In genomic region chr6:129620234-129620610, GRCh38 we compare ENCODE assay signal across 34 cellular contexts.
"Had no signal": no experiment of that assay in that cellular context is flagged by ENCODE, and none has a peak within 500 bp of the region (broad histone marks: within the 10 kb centered on the region; RNA-seq: fewer than 3 reads in every experiment).

No MANE protein-coding gene starts in this region.

- H3K4me3 ChIP-seq: ascending aorta, cardiac muscle cell had no signal

- H3K4me1 Mint-ChIP-seq: activated B cell treated with CpG ODN at 0.5 μM for 24 hours; activated naive CD8-positive, alpha-beta T cell treated with anti-CD3 and anti-CD28 coated beads for 36 hours had no signal

- H3K4me3 Mint-ChIP-seq: activated B cell treated with CpG ODN at 0.5 μM for 24 hours; activated CD4-positive, alpha-beta memory T cell treated with anti-CD3 and anti-CD28 coated beads for 36 hours; activated CD4-positive, alpha-beta T cell treated with anti-CD3 and anti-CD28 coated beads, Interleukin-2, amount 10 ng/mL, durations not matched to agents 24 days and 14 days; activated CD8-positive, alpha-beta T cell treated with anti-CD3 and anti-CD28 coated beads for 36 hours; activated naive CD4-positive, alpha-beta T cell treated with anti-CD3 and anti-CD28 coated beads for 36 hours; activated naive CD8-positive, alpha-beta T cell treated with anti-CD3 and anti-CD28 coated beads for 36 hours; activated T-cell treated with anti-CD3 and anti-CD28 coated beads, Interleukin-2, amount 50 U/mL, for 4 hours; activated T-cell treated with anti-CD3 and anti-CD28 coated beads, Interleukin-2, amount 50 U/mL, for 72 hours; activated T-helper 1 cell treated with anti-CD3 and anti-CD28 coated beads, Interleukin-12 subunit alpha, Interleukin-12 subunit beta, Interleukin-2, Interleukin-4 antibody, amounts not matched to agents 30 ng/mL and 10 ng/mL and 1 ng/mL, durations not matched to agents 14 hours and 24 hours and 36 hours; activated T-helper 17 cell treated with anti-CD3 and anti-CD28 coated beads, Interleukin-2, amount 50 U/mL, for 72 hours; brain; T-helper 1 cell treated with Interleukin-12 subunit alpha and Interleukin-12 subunit beta and Interleukin-4 antibody, amounts not matched to agents 30 μg/mL and 1 μg/mL, for 36 hours had no signal

- H3K36me3 ChIP-seq: ascending aorta, cardiac muscle cell had no signal

- DNase-seq: activated B cell treated with CpG ODN at 0.5 μM for 24 hours; activated CD4-positive, alpha-beta memory T cell treated with anti-CD3 and anti-CD28 coated beads for 36 hours; activated CD4-positive, alpha-beta T cell treated with anti-CD3 and anti-CD28 coated beads for 4 hours; activated CD4-positive, alpha-beta T cell treated with anti-CD3 and anti-CD28 coated beads, Interleukin-2, amount 10 ng/mL, durations not matched to agents 24 days and 14 days; activated CD4-positive, alpha-beta T cell treated with anti-CD3 and anti-CD28 coated beads, Interleukin-2, amount 50 U/mL, for 1 hour; activated CD4-positive, alpha-beta T cell treated with anti-CD3 and anti-CD28 coated beads, Interleukin-2, amount 50 U/mL, for 4 hours; activated CD4-positive, CD25-positive, alpha-beta regulatory T cell treated with anti-CD3 and anti-CD28 coated beads, Interleukin-2, amount 50 U/mL, for 72 hours; activated CD8-positive, alpha-beta memory T cell treated with anti-CD3 and anti-CD28 coated beads, Interleukin-2, amount 50 U/mL, for 4 hours; activated CD8-positive, alpha-beta T cell treated with anti-CD3 and anti-CD28 coated beads for 36 hours; activated effector memory CD4-positive, alpha-beta T cell treated with anti-CD3 and anti-CD28 coated beads, Interleukin-2, amount 50 U/mL, for 16 hours; activated gamma-delta T cell treated with Interleukin-2 at 50 U/mL for 16 hours; activated naive CD4-positive, alpha-beta T cell; activated naive CD4-positive, alpha-beta T cell treated with anti-CD3 and anti-CD28 coated beads for 36 hours; activated naive CD4-positive, alpha-beta T cell treated with anti-CD3 and anti-CD28 coated beads, Interleukin-2, amount 50 U/mL, for 16 hours; activated naive CD8-positive, alpha-beta T cell treated with anti-CD3 and anti-CD28 coated beads for 36 hours; activated T-cell treated with anti-CD3 and anti-CD28 coated beads for 4 hours; activated T-cell treated with anti-CD3 and anti-CD28 coated beads, Interleukin-2, amount 50 U/mL, for 1 hour; activated T-cell treated with anti-CD3 and anti-CD28 coated beads, Interleukin-2, amount 50 U/mL, for 4 hours; activated T-cell treated with anti-CD3 and anti-CD28 coated beads, Interleukin-2, amount 50 U/mL, for 72 hours; amygdala; anterior cingulate cortex; caudate nucleus; SW 1271; T-helper 1 cell had no signal

- H3K27me3 Mint-ChIP-seq: activated B cell treated with CpG ODN at 0.5 μM for 24 hours; activated CD4-positive, alpha-beta memory T cell treated with anti-CD3 and anti-CD28 coated beads for 36 hours; activated CD4-positive, alpha-beta T cell treated with anti-CD3 and anti-CD28 coated beads, Interleukin-2, amount 10 ng/mL, durations not matched to agents 24 days and 14 days; activated CD8-positive, alpha-beta T cell treated with anti-CD3 and anti-CD28 coated beads for 36 hours; activated naive CD8-positive, alpha-beta T cell treated with anti-CD3 and anti-CD28 coated beads for 36 hours; activated T-helper 17 cell treated with anti-CD3 and anti-CD28 coated beads, Interleukin-2, amount 50 U/mL, for 72 hours had no signal

- H3K4me1 ChIP-seq: ascending aorta had no signal

- H3K27ac ChIP-seq: ascending aorta, cardiac muscle cell, VCaP had no signal

- H3K27ac Mint-ChIP-seq: activated CD4-positive, alpha-beta memory T cell treated with anti-CD3 and anti-CD28 coated beads for 36 hours; activated CD4-positive, alpha-beta T cell treated with anti-CD3 and anti-CD28 coated beads, Interleukin-2, amount 10 ng/mL, durations not matched to agents 24 days and 14 days; activated CD8-positive, alpha-beta T cell treated with anti-CD3 and anti-CD28 coated beads for 36 hours; activated naive CD4-positive, alpha-beta T cell treated with anti-CD3 and anti-CD28 coated beads for 36 hours; activated naive CD4-positive, alpha-beta T cell treated with anti-CD3 and anti-CD28 coated beads, Interleukin-2, amount 50 U/mL, for 72 hours; activated naive CD8-positive, alpha-beta T cell treated with anti-CD3 and anti-CD28 coated beads for 36 hours; activated T-cell treated with anti-CD3 and anti-CD28 coated beads, Interleukin-2, amount 50 U/mL, for 72 hours; activated T-helper 1 cell treated with anti-CD3 and anti-CD28 coated beads, Interleukin-12 subunit alpha, Interleukin-12 subunit beta, Interleukin-2, Interleukin-4 antibody, amounts not matched to agents 30 ng/mL and 10 ng/mL and 1 ng/mL, durations not matched to agents 14 hours and 24 hours and 36 hours; activated T-helper 17 cell treated with anti-CD3 and anti-CD28 coated beads, Interleukin-2, amount 50 U/mL, for 72 hours; brain; T-helper 1 cell treated with Interleukin-12 subunit alpha and Interleukin-12 subunit beta and Interleukin-4 antibody, amounts not matched to agents 30 μg/mL and 1 μg/mL, for 36 hours had no signal

- H3K27me3 ChIP-seq: ascending aorta, cardiac muscle cell had no signal

- H3K9me3 ChIP-seq: ascending aorta had no signal

- ATAC-seq: activated T-cell treated with anti-CD3 and anti-CD28 coated beads, Interleukin-2, amount 50 U/mL, for 4 hours; activated T-cell treated with anti-CD3 and anti-CD28 coated beads, Interleukin-2, amount 50 U/mL, for 72 hours had no signal

- FAIRE-seq: bronchial epithelial cell, TTC549 had no signal

- H3K36me3 Mint-ChIP-seq: activated CD4-positive, alpha-beta memory T cell treated with anti-CD3 and anti-CD28 coated beads for 36 hours; activated naive CD8-positive, alpha-beta T cell treated with anti-CD3 and anti-CD28 coated beads for 36 hours; brain had no signal
